22 cellular contexts compared by ENCODE assay signal in genomic region chr1:94143809-94144176, GRCh38. TPM values are rescaled to one million over a fixed set of nuclear protein-coding genes. Genes with fewer than 3 reads are reported as not detected.
A peak's percentile ranks its signal among the peaks of the same experiment; 100 is the strongest.
DNase-seq lines count a peak whose midpoint lies in the region; TF ChIP-seq lines count a peak whose summit lies in the region.
"Had no signal": no experiment of that assay in that cellular context is flagged by ENCODE, and none has a peak within 500 bp of the region (broad histone marks: within the 10 kb centered on the region; RNA-seq: fewer than 3 reads in every experiment).

No MANE protein-coding gene starts in this region.

- no peaks in the 10 kb centered on the region for H3K36me3 Mint-ChIP-seq in mesothelial cell of epicardium
- H3K36me3 Mint-ChIP-seq: activated naive CD4-positive, alpha-beta T cell treated with anti-CD3 and anti-CD28 coated beads, Interleukin-2, amount 10 ng/mL, durations not matched to agents 7 days and 5 days; CD4-positive, alpha-beta memory T cell; naive B cell had no signal

- DNase-seq in NCI-H1417 (lab: John Stamatoyannopoulos, UW) (peak in 2 of 3 experiments; percentile 12 to 36), NCI-H1417 treated with DMSO at 0.1 percent for 48 hours (lab: John Stamatoyannopoulos, UW) (no peak), NCI-H2029 treated with DMSO at 0.1 percent for 48 hours (lab: John Stamatoyannopoulos, UW) (peak; percentile 95), NCI-H774 (lab: John Stamatoyannopoulos, UW) (peak; percentile 31), mesothelial cell of epicardium (ENCODE audit: low spot score in 2 of 2, unreplicated experiment in 2 of 2) (no peak), NCI-H446 treated with DMSO at 0.1 percent for 48 hours (lab: John Stamatoyannopoulos, UW) (no peak), UCSD-AML1 (lab: John Stamatoyannopoulos, UW; ENCODE audit: unreplicated experiment) (no peak), GM13977 (ENCODE audit: low spot score) (no peak)
- DNase-seq: activated naive CD4-positive, alpha-beta T cell treated with anti-CD3 and anti-CD28 coated beads, Interleukin-2, amount 10 ng/mL, durations not matched to agents 7 days and 5 days; CD4-positive, alpha-beta memory T cell; colonic mucosa; effector memory CD4-positive, alpha-beta T cell; foreskin melanocyte; GOT3; Karpas-422; mesendoderm; naive B cell; small intestine; stimulated activated CD4-positive, alpha-beta T cell treated with anti-CD3 and anti-CD28 coated beads, Interleukin-1b, Interleukin-23, amount 100 ng/mL, for 48 hours; transverse colon had no signal

- peak overlapping the region; percentile 73 for H3K27ac Mint-ChIP-seq in mesothelial cell of epicardium
- H3K27ac Mint-ChIP-seq: activated naive CD4-positive, alpha-beta T cell treated with anti-CD3 and anti-CD28 coated beads, Interleukin-2, amount 10 ng/mL, durations not matched to agents 7 days and 5 days; activated T-helper 1 cell treated with anti-CD3 and anti-CD28 coated beads, Interleukin-12 subunit alpha, Interleukin-12 subunit beta, Interleukin-2, Interleukin-4 antibody, amounts not matched to agents 30 ng/mL and 10 ng/mL and 1 ng/mL, durations not matched to agents 14 hours and 24 hours and 36 hours; CD4-positive, alpha-beta memory T cell; naive B cell; T-helper 2 cell treated with Interferon-gamma antibody and Interleukin-4, amounts not matched to agents 5 μg/mL and 100 μg/mL, for 36 hours had no signal

- no peak for TF ChIP-seq CTCF in mesothelial cell of epicardium (IDR thresholded peaks at IDR 0.05; ENCODE audit: unreplicated experiment)
- no peak for TF ChIP-seq CTCF in GM13977 (IDR thresholded peaks at IDR 0.05; ENCODE audit: extremely low read depth, insufficient read depth, missing control alignments)

- H3K4me1 Mint-ChIP-seq in mesothelial cell of epicardium, result peaks cover 43% of the 10 kb centered on the region
- H3K4me1 Mint-ChIP-seq: activated naive CD4-positive, alpha-beta T cell treated with anti-CD3 and anti-CD28 coated beads, Interleukin-2, amount 10 ng/mL, durations not matched to agents 7 days and 5 days; CD4-positive, alpha-beta memory T cell; naive B cell had no signal

- no peak overlapping the region for H3K4me3 Mint-ChIP-seq in mesothelial cell of epicardium
- H3K4me3 Mint-ChIP-seq: activated naive CD4-positive, alpha-beta T cell treated with anti-CD3 and anti-CD28 coated beads, Interleukin-2, amount 10 ng/mL, durations not matched to agents 7 days and 5 days; activated T-helper 1 cell treated with anti-CD3 and anti-CD28 coated beads, Interleukin-12 subunit alpha, Interleukin-12 subunit beta, Interleukin-2, Interleukin-4 antibody, amounts not matched to agents 30 ng/mL and 10 ng/mL and 1 ng/mL, durations not matched to agents 14 hours and 24 hours and 36 hours; CD4-positive, alpha-beta memory T cell; naive B cell; T-helper 2 cell treated with Interferon-gamma antibody and Interleukin-4, amounts not matched to agents 5 μg/mL and 100 μg/mL, for 36 hours had no signal

- H3K9me3 Mint-ChIP-seq in mesothelial cell of epicardium, result peaks cover 6% of the 10 kb centered on the region
- H3K9me3 Mint-ChIP-seq: activated naive CD4-positive, alpha-beta T cell treated with anti-CD3 and anti-CD28 coated beads, Interleukin-2, amount 10 ng/mL, durations not matched to agents 7 days and 5 days; activated T-helper 1 cell treated with anti-CD3 and anti-CD28 coated beads, Interleukin-12 subunit alpha, Interleukin-12 subunit beta, Interleukin-2, Interleukin-4 antibody, amounts not matched to agents 30 ng/mL and 10 ng/mL and 1 ng/mL, durations not matched to agents 14 hours and 24 hours and 36 hours; T-helper 2 cell treated with Interferon-gamma antibody and Interleukin-4, amounts not matched to agents 5 μg/mL and 100 μg/mL, for 36 hours had no signal

- H3K27me3 Mint-ChIP-seq in mesothelial cell of epicardium (ENCODE audit: low read depth), result no peaks in the 10 kb centered on the region
- H3K27me3 Mint-ChIP-seq: naive B cell had no signal

- in situ Hi-C loops in GM13977 (cut with MboI; ENCODE audit: low pct_unique_long_range_greater_than_20kb, low sequenced_read_pairs, unreplicated experiment), result no loop called here

RNA-seq across cellular contexts. Expression of gene ABCA4, which starts 22.8 kb away (rescaled TPM):
- total RNA-seq in mesothelial cell of epicardium, result 12.7 to 14.5 TPM (median 14.4 TPM) in 3 replicates
- total RNA-seq: activated T-helper 1 cell treated with anti-CD3 and anti-CD28 coated beads, Interleukin-12 subunit alpha, Interleukin-12 subunit beta, Interleukin-2, Interleukin-4 antibody, amounts not matched to agents 30 ng/mL and 10 ng/mL and 1 ng/mL, durations not matched to agents 14 hours and 24 hours and 36 hours; CD4-positive, alpha-beta memory T cell had no signal

Comparison
In these comparisons a context has a peak if more than half of its experiments do, and no peak if none do; other contexts are left out.
1. DNase-seq: peak in NCI-H1417 (2 of 3), NCI-H2029 treated with DMSO at 0.1 percent for 48 hours (single experiment) and NCI-H774 (single experiment); none in NCI-H1417 treated with DMSO at 0.1 percent for 48 hours (single experiment), mesothelial cell of epicardium (0 of 2), NCI-H446 treated with DMSO at 0.1 percent for 48 hours (single experiment), UCSD-AML1 (single experiment) and GM13977 (single experiment).